ENCODE assay signal across 8 cellular contexts in the genomic region with DNA sequence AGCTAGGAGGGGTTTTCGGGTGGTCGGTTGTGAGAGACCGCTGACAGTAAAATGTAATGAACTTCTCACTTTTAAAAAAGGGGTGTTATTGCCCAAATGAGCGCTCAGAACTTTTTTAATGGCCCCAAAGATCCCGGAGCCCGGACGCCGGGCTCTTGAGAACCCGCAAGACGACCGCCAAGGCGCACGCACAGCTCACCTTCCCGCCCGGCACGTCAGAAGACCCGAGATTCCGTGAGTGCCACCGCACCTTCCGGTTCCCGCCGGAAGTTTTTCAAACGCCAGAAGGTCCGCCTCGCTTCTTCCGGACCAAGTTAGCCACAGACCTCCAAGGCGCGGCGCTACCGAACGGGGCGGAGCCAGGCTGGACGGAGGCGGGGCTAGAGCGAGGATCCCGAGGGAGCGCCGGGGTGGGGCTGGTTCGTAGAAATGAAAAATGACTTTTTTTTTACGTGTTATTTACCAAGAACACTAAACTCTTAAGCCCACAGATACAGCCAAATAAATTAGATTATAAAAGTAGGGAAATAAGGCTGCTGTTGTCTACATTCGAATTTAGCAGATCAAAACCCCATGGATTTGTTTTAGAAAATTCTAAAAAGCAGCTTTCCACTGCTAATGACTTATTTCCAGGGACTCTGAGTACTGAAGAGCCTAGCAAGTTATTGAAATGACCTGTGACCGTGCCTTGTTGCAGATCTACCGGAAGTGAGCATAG. TPM values are rescaled to one million over a fixed set of nuclear protein-coding genes. Genes with fewer than 3 reads are reported as not detected.
A peak's percentile ranks its signal among the peaks of the same experiment; 100 is the strongest.
DNase-seq lines count a peak whose midpoint lies in the region; ATAC-seq and TF ChIP-seq lines count a peak whose summit lies in the region.

A gene with protein sequence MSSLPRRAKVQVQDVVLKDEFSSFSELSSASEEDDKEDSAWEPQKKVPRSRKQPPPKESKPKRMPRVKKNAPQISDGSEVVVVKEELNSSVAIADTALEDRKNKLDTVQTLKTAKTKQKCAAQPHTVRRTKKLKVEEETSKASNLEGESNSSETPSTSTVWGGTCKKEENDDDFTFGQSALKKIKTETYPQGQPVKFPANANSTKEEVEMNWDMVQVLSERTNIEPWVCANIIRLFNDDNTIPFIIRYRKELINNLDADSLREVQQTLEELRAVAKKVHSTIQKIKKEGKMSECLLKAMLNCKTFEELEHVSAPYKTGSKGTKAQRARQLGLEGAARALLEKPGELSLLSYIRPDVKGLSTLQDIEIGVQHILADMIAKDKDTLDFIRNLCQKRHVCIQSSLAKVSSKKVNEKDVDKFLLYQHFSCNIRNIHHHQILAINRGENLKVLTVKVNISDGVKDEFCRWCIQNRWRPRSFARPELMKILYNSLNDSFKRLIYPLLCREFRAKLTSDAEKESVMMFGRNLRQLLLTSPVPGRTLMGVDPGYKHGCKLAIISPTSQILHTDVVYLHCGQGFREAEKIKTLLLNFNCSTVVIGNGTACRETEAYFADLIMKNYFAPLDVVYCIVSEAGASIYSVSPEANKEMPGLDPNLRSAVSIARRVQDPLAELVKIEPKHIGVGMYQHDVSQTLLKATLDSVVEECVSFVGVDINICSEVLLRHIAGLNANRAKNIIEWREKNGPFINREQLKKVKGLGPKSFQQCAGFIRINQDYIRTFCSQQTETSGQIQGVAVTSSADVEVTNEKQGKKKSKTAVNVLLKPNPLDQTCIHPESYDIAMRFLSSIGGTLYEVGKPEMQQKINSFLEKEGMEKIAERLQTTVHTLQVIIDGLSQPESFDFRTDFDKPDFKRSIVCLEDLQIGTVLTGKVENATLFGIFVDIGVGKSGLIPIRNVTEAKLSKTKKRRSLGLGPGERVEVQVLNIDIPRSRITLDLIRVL (minus strand): TSS at position 248 of the 718 bp plus-strand sequence. CDS start 5,826 bp downstream, outside the sequence.

- H3K36me3 Mint-ChIP-seq in activated T-helper 2 cell treated with anti-CD3 and anti-CD28 coated beads, Interferon-gamma antibody, Interleukin-2, Interleukin-4, amounts not matched to agents 10 μg/mL and 5 μg/mL and 100 μg/mL, durations not matched to agents 14 hours and 24 hours and 36 hours (ENCODE audit: low read depth) = no peaks in the 10 kb centered on the region
- no peaks in the 10 kb centered on the region for H3K36me3 Mint-ChIP-seq in natural killer cell

- TF ChIP-seq CTCF in RWPE2 (IDR thresholded peaks at IDR 0.05; ENCODE audit: poor library complexity, severe bottlenecking) (peak; percentile 13), fibroblast of mammary gland (conservative IDR thresholded peaks at IDR 0.05; ENCODE audit: control insufficient read depth, insufficient read depth, low read depth, low read length) (no peak), natural killer cell (IDR thresholded peaks at IDR 0.05) (no peak)

- DNase-seq in EH (ENCODE audit: low read depth) = peak; percentile 93
- DNase-seq in H4 (ENCODE audit: low spot score) = peak; percentile 93
- DNase-seq in LoVo (ENCODE audit: low spot score) = peak; percentile 96
- peak; percentile 93 for DNase-seq in RWPE2 (ENCODE audit: low spot score)
- peak; percentile 85 for DNase-seq in activated T-helper 2 cell treated with anti-CD3 and anti-CD28 coated beads, Interferon-gamma antibody, Interleukin-2, Interleukin-4, amounts not matched to agents 10 μg/mL and 5 μg/mL and 100 μg/mL, durations not matched to agents 14 hours and 24 hours and 36 hours (ENCODE audit: low spot score)
- DNase-seq in fibroblast of mammary gland (ENCODE audit: low read depth) = peak; percentile 92
- DNase-seq in natural killer cell = peak; percentile 77
- peak; percentile 86 for DNase-seq in stimulated activated naive CD4-positive, alpha-beta T cell treated with Interleukin-2 at 50 U/mL for 16 hours (lab: John Stamatoyannopoulos, UW)

- ATAC-seq in RWPE2 (ENCODE audit: low read depth) = peak; percentile 91
- peak; percentile 87 to 92 (median 89) for ATAC-seq in natural killer cell

- H3K27me3 ChIP-seq in RWPE2 (ENCODE audit: insufficient read depth, poor library complexity, severe bottlenecking) = no peaks in the 10 kb centered on the region

- intact Hi-C loops in activated T-helper 2 cell treated with anti-CD3 and anti-CD28 coated beads, Interferon-gamma antibody, Interleukin-2, Interleukin-4, amounts not matched to agents 10 μg/mL and 5 μg/mL and 100 μg/mL, durations not matched to agents 14 hours and 24 hours and 36 hours (cut with micrococcal nuclease) = no loop called here
- intact Hi-C loops in natural killer cell (cut with micrococcal nuclease) = loop anchor here (5.0 kb wide), 1 partner anchor 44 kb away; no protein-coding TSS in a partner anchor

- H3K9me3 Mint-ChIP-seq in activated T-helper 2 cell treated with anti-CD3 and anti-CD28 coated beads, Interferon-gamma antibody, Interleukin-2, Interleukin-4, amounts not matched to agents 10 μg/mL and 5 μg/mL and 100 μg/mL, durations not matched to agents 14 hours and 24 hours and 36 hours = no peaks in the 10 kb centered on the region
- H3K9me3 Mint-ChIP-seq in natural killer cell = no peaks in the 10 kb centered on the region

- H3K4me3 ChIP-seq in RWPE2 (ENCODE audit: severe bottlenecking) (peak within 1 kb of the TSS; percentile 78), fibroblast of mammary gland (ENCODE audit: control insufficient read depth, low read depth, low read length) (peak within 1 kb of the TSS; percentile 92)

- no peaks in the 10 kb centered on the region for H3K36me3 ChIP-seq in RWPE2 (ENCODE audit: low read depth)

- no peaks in the 10 kb centered on the region for H3K27me3 Mint-ChIP-seq in activated T-helper 2 cell treated with anti-CD3 and anti-CD28 coated beads, Interferon-gamma antibody, Interleukin-2, Interleukin-4, amounts not matched to agents 10 μg/mL and 5 μg/mL and 100 μg/mL, durations not matched to agents 14 hours and 24 hours and 36 hours (ENCODE audit: low read depth)
- no peaks in the 10 kb centered on the region for H3K27me3 Mint-ChIP-seq in natural killer cell (ENCODE audit: low read depth in 2 of 2)

- peak within 1 kb of the TSS; percentile 94 for H3K4me3 Mint-ChIP-seq in activated T-helper 2 cell treated with anti-CD3 and anti-CD28 coated beads, Interferon-gamma antibody, Interleukin-2, Interleukin-4, amounts not matched to agents 10 μg/mL and 5 μg/mL and 100 μg/mL, durations not matched to agents 14 hours and 24 hours and 36 hours (ENCODE audit: low read depth)
- H3K4me3 Mint-ChIP-seq in natural killer cell = peak within 1 kb of the TSS; percentile 97

- H3K9me3 ChIP-seq in RWPE2 (ENCODE audit: severe bottlenecking) = no peaks in the 10 kb centered on the region

- H3K4me1 Mint-ChIP-seq in activated T-helper 2 cell treated with anti-CD3 and anti-CD28 coated beads, Interferon-gamma antibody, Interleukin-2, Interleukin-4, amounts not matched to agents 10 μg/mL and 5 μg/mL and 100 μg/mL, durations not matched to agents 14 hours and 24 hours and 36 hours (ENCODE audit: low read depth) = peaks cover 24% of the 10 kb centered on the region
- H3K4me1 Mint-ChIP-seq in natural killer cell = peaks cover 18 to 26% of the 10 kb centered on the region in 2 donors

- peak within 1 kb of the TSS; percentile 95 for H3K27ac Mint-ChIP-seq in activated T-helper 2 cell treated with anti-CD3 and anti-CD28 coated beads, Interferon-gamma antibody, Interleukin-2, Interleukin-4, amounts not matched to agents 10 μg/mL and 5 μg/mL and 100 μg/mL, durations not matched to agents 14 hours and 24 hours and 36 hours
- H3K27ac Mint-ChIP-seq in natural killer cell = peak within 1 kb of the TSS; percentile 95 to 96

- H3K27ac ChIP-seq in RWPE2 (ENCODE audit: poor library complexity, severe bottlenecking) = peak within 1 kb of the TSS; percentile 92

- H3K4me1 ChIP-seq in RWPE2 (ENCODE audit: insufficient read depth, poor library complexity, severe bottlenecking) = peaks cover 25% of the 10 kb centered on the region

RNA-seq across cellular contexts. Expression of the gene that starts here (rescaled TPM):
- 14.4 and 15.5 TPM in 2 replicates for total RNA-seq in H4 (2014; rRNA removed; shearing (Covaris generic))
- total RNA-seq in activated T-helper 2 cell treated with anti-CD3 and anti-CD28 coated beads, Interferon-gamma antibody, Interleukin-2, Interleukin-4, amounts not matched to agents 10 μg/mL and 5 μg/mL and 100 μg/mL, durations not matched to agents 14 hours and 24 hours and 36 hours = 20.9 and 21.7 TPM in 2 replicates
- total RNA-seq in natural killer cell = 10 to 100 TPM; 34.5 to 40.0 (median 38.8) TPM

Comparison
In these comparisons a context has a peak if more than half of its experiments do, and no peak if none do; other contexts are left out.
1. Peak in every context shown above with its lines: DNase-seq, ATAC-seq, H3K4me3 ChIP-seq and H3K27ac ChIP-seq.